Comparison of ENCODE assay signal across 9 cellular contexts in genomic region chr1:6646499-6647148, GRCh38. TPM values are rescaled to one million over a fixed set of nuclear protein-coding genes. Genes with fewer than 3 reads are reported as not detected.
DNase-seq lines count a peak whose midpoint lies in the region; ATAC-seq, FAIRE-seq and TF ChIP-seq lines count a peak whose summit lies in the region.
"Had no signal": no experiment of that assay in that cellular context is flagged by ENCODE, and none has a peak within 500 bp of the region (broad histone marks: within the 10 kb centered on the region; RNA-seq: fewer than 3 reads in every experiment).

No MANE protein-coding gene starts in this region.

- H3K27me3 ChIP-seq in CD4-positive, alpha-beta memory T cell (ENCODE audit: insufficient read depth, low read length) = no peaks in the 10 kb centered on the region
- no peaks in the 10 kb centered on the region for H3K27me3 ChIP-seq in upper lobe of right lung

- H3K4me1 ChIP-seq in CD4-positive, alpha-beta memory T cell (ENCODE audit: insufficient read depth, low read length) = peaks cover 6% of the 10 kb centered on the region
- no peaks in the 10 kb centered on the region for H3K4me1 ChIP-seq in upper lobe of right lung

- peak; percentile 61 for FAIRE-seq in GM12892 (lab: Jason Lieb, UNC)

- ATAC-seq in upper lobe of right lung (peak; percentile 75), GM21447 (IDR thresholded peaks at IDR 0.05; ENCODE audit: unreplicated experiment) (no peak), HG02870 (IDR thresholded peaks at IDR 0.05; ENCODE audit: unreplicated experiment) (no peak)

- H3K4me3 ChIP-seq in CD4-positive, alpha-beta memory T cell (ENCODE audit: low read length in 2 of 2) = no peak overlapping the region
- H3K4me3 ChIP-seq in upper lobe of right lung = no peak overlapping the region
- H3K4me3 ChIP-seq: SK-N-MC had no signal

- in situ Hi-C loops in T47D (cut with HindIII; ENCODE audit: low pct_unique_long_range_greater_than_20kb, low sequenced_read_pairs) = no loop called here

- peak; percentile 54 for TF ChIP-seq CTCF in upper lobe of right lung (IDR thresholded peaks at IDR 0.05)

- H3K36me3 ChIP-seq in CD4-positive, alpha-beta memory T cell (ENCODE audit: insufficient read depth, low read length) = peaks cover 16% of the 10 kb centered on the region
- peaks cover 35% of the 10 kb centered on the region for H3K36me3 ChIP-seq in upper lobe of right lung

- no peak overlapping the region for H3K27ac ChIP-seq in CD4-positive, alpha-beta memory T cell (ENCODE audit: low read depth, low read length)
- no peak overlapping the region for H3K27ac ChIP-seq in upper lobe of right lung
- H3K27ac ChIP-seq: SK-N-MC had no signal

- H3K4me1 Mint-ChIP-seq in CD4-positive, alpha-beta memory T cell = peaks cover 0 to 5% (median 3%) of the 10 kb centered on the region in 4 donors

- no peaks in the 10 kb centered on the region for H3K27me3 Mint-ChIP-seq in CD4-positive, alpha-beta memory T cell

- POLR2A ChIA-PET in CD4-positive, alpha-beta memory T cell (lab: Charles Lee; ENCODE audit: partially characterized antibody) = interaction anchor here (1.0 to 1.4 kb wide), 3 partner anchors 44 to 92 kb away, joined by 3 to 4 read pairs (median 4); partner anchors contain the start of genes NOL9 and ZBTB48

- H3K9me3 ChIP-seq in CD4-positive, alpha-beta memory T cell (ENCODE audit: control insufficient read depth in 1 of 2, low read length in 2 of 2) = no peaks in the 10 kb centered on the region
- no peaks in the 10 kb centered on the region for H3K9me3 ChIP-seq in upper lobe of right lung

- DNase-seq in CD4-positive, alpha-beta memory T cell = peak in 4 of 5 donors; percentile 53 to 59 (median 56)
- DNase-seq in GM12892 (ENCODE audit: insufficient read length) (no peak), NCI-H748 treated with DMSO at 0.1 percent for 48 hours (lab: John Stamatoyannopoulos, UW) (peak; percentile 20), T47D (ENCODE audit: low read depth in 1 of 2, low spot score in 1 of 2) (peak; percentile 54 to 74), kidney glomerular epithelial cell (lab: John Stamatoyannopoulos, UW) (peak; percentile 50), upper lobe of right lung (no peak)

- peak overlapping the region in 2 of 7 donors; percentile 10 to 19 for H3K27ac Mint-ChIP-seq in CD4-positive, alpha-beta memory T cell

- no peak for TF ChIP-seq POLR2A in GM12892 (IDR thresholded peaks at IDR 0.05; ENCODE audit: low read depth, low read length)

- intact Hi-C loops in CD4-positive, alpha-beta memory T cell (cut with micrococcal nuclease) = loop anchor here (1.0 to 2.0 kb wide), 5 partner anchors 22 to 223 kb away; partner anchors contain the start of genes NOL9 and THAP3
- intact Hi-C loops in upper lobe of right lung (cut with DNase I) = loop anchor here (10.0 kb wide), 1 partner anchor 162 kb away; no protein-coding TSS in a partner anchor

- CTCF ChIA-PET in CD4-positive, alpha-beta memory T cell (lab: Charles Lee; ENCODE audit: partially characterized antibody) = interaction anchor here (0.7 to 9.9 kb wide), 35 partner anchors 9 to 400 kb away, joined by 3 to 158 read pairs (median 4); partner anchors contain the start of genes KLHL21, NOL9, PLEKHG5 and TAS1R1

- peaks cover 12 to 30% of the 10 kb centered on the region in 2 donors for H3K36me3 Mint-ChIP-seq in CD4-positive, alpha-beta memory T cell

- H3K9me3 Mint-ChIP-seq in CD4-positive, alpha-beta memory T cell = no peaks in the 10 kb centered on the region

- H3K4me3 Mint-ChIP-seq in CD4-positive, alpha-beta memory T cell = no peak overlapping the region

RNA-seq across cellular contexts. Expression of gene THAP3, which starts 22.0 kb away (rescaled TPM):
- 10 to 100 TPM; 29.5 to 34.5 TPM for total RNA-seq in CD4-positive, alpha-beta memory T cell
- polyA plus RNA-seq in CD4-positive, alpha-beta memory T cell = 10 to 100 TPM; 13.5 to 18.7 TPM
- 10.6 TPM for polyA plus RNA-seq in GM12892 (2012; ENCODE audit: missing spikeins)
- total RNA-seq in upper lobe of right lung = 15.3 TPM

RNA-seq across cellular contexts. Expression of gene PHF13, which starts 33.1 kb away (rescaled TPM):
- total RNA-seq in CD4-positive, alpha-beta memory T cell = 10 to 100 TPM; 13.1 to 14.7 TPM
- polyA plus RNA-seq in CD4-positive, alpha-beta memory T cell = 1 to 10 TPM; 2.1 to 6.9 TPM
- polyA plus RNA-seq in GM12892 (2012; ENCODE audit: missing spikeins) = 10.0 TPM
- total RNA-seq in upper lobe of right lung = 10.8 TPM

RNA-seq across cellular contexts. Expression of gene KLHL21, which starts 44.0 kb away (rescaled TPM):
- 10 to 100 TPM; 80.6 to 85.2 TPM for total RNA-seq in CD4-positive, alpha-beta memory T cell
- 10 to 100 TPM; 18.3 to 32.5 TPM for polyA plus RNA-seq in CD4-positive, alpha-beta memory T cell
- 3.8 TPM for polyA plus RNA-seq in GM12892 (2012; ENCODE audit: missing spikeins)
- 21.8 TPM for total RNA-seq in upper lobe of right lung

RNA-seq across cellular contexts. Expression of gene DNAJC11, which starts 55.0 kb away (rescaled TPM):
- total RNA-seq in CD4-positive, alpha-beta memory T cell = 10 to 100 TPM; 40.5 to 41.6 TPM
- 10 to 100 TPM; 10.5 to 22.9 TPM for polyA plus RNA-seq in CD4-positive, alpha-beta memory T cell
- 37.0 TPM for polyA plus RNA-seq in GM12892 (2012; ENCODE audit: missing spikeins)
- total RNA-seq in upper lobe of right lung = 37.6 TPM

Comparison
In these comparisons a context has a peak if more than half of its experiments do, and no peak if none do; other contexts are left out.
1. DNase-seq: peak in CD4-positive, alpha-beta memory T cell (4 of 5), NCI-H748 treated with DMSO at 0.1 percent for 48 hours (single experiment), T47D (2 of 2) and kidney glomerular epithelial cell (single experiment); none in GM12892 (single experiment) and upper lobe of right lung (single experiment).